Comparison of ENCODE assay signal across 8 cellular contexts in the genomic region with DNA sequence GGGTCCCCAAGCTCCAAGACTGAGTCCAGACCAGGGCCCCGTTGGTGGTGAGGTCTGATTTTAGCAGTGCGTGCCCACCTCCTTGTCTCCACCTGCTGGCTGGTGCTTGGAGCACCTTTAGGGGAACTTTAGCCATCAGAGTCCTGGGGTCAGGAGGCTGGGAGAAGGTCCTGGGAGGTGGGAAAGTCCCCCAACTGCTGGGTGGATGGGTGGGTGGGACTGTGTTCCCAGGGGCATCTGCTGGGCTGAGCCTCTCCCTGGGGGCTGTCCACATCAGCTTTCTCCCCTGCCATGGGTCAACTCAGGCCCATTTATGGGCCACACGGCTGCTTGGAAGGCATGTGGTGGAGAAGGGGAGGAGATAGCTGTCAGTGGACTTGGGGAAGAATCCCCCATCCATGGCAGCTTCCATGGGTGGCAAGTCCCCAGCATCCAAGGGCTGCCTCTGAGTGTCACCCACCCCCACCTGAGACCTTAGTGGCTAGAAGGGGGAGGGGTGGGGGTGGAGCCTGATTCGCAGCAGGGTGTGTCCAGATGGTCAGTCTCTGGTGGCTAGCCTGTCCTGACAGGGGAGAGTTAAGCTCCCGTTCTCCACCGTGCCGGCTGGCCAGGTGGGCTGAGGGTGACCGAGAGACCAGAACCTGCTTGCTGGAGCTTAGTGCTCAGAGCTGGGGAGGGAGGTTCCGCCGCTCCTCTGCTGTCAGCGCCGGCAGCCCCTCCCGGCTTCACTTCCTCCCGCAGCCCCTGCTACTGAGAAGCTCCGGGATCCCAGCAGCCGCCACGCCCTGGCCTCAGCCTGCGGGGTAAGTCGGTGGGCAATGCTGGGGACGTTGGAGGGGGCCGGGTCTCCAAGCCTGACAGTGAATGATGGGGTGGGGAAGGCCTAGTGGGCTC. TPM values are rescaled to one million over a fixed set of nuclear protein-coding genes. Genes with fewer than 3 reads are reported as not detected.
DNase-seq lines count a peak whose midpoint lies in the region; ATAC-seq and TF ChIP-seq lines count a peak whose summit lies in the region.
"Had no signal": no experiment of that assay in that cellular context is flagged by ENCODE, and none has a peak within 500 bp of the region (broad histone marks: within the 10 kb centered on the region; RNA-seq: fewer than 3 reads in every experiment).

TRPV2 (plus strand) TSS at position 541 of the 894 bp plus-strand sequence. CDS start 2,098 bp downstream, outside the sequence.

- peak; percentile 40 for ATAC-seq in GM18909 (IDR thresholded peaks at IDR 0.05; ENCODE audit: poor library complexity, unreplicated experiment)
- ATAC-seq in natural killer cell treated with Interleukin-12 subunit alpha and Interleukin-12 subunit beta and Interleukin-15 and Interleukin-18, amount 100 ng/mL, for 72 hours = peak; percentile 37 to 51

- peak within 1 kb of the TSS; percentile 7 for H3K4me3 Mint-ChIP-seq in endodermal cell
- H3K4me3 Mint-ChIP-seq in natural killer cell treated with Interleukin-12 subunit alpha and Interleukin-12 subunit beta and Interleukin-15 and Interleukin-18, amount 100 ng/mL, for 72 hours = peak within 1 kb of the TSS; percentile 99

- no peak for TF ChIP-seq CTCF in HL-60 (IDR thresholded peaks at IDR 0.05; ENCODE audit: insufficient read depth, low read length)
- TF ChIP-seq CTCF in endodermal cell (conservative IDR thresholded peaks at IDR 0.05) = peak; percentile 80

- H3K27me3 ChIP-seq in HL-60 (ENCODE audit: insufficient read depth, poor library complexity, severe bottlenecking) (no peaks in the 10 kb centered on the region), endodermal cell (ENCODE audit: control insufficient read depth, insufficient read depth, low read length, poor library complexity, severe bottlenecking) (no peaks in the 10 kb centered on the region)

- H3K9me3 ChIP-seq in endodermal cell (ENCODE audit: control insufficient read depth, low read length) = no peaks in the 10 kb centered on the region

- H3K27ac Mint-ChIP-seq in endodermal cell = no peak within 1 kb of the TSS
- H3K27ac Mint-ChIP-seq in natural killer cell treated with Interleukin-12 subunit alpha and Interleukin-12 subunit beta and Interleukin-15 and Interleukin-18, amount 100 ng/mL, for 72 hours = peak within 1 kb of the TSS; percentile 99 to 100

- peaks cover 7% of the 10 kb centered on the region for H3K4me1 ChIP-seq in endodermal cell (ENCODE audit: control insufficient read depth, insufficient read depth, low read length)

- no peaks in the 10 kb centered on the region for H3K36me3 ChIP-seq in endodermal cell (ENCODE audit: control insufficient read depth, insufficient read depth, low read length)

- no peak within 1 kb of the TSS for H3K9ac ChIP-seq in endodermal cell (ENCODE audit: extremely low read depth, low read length, poor library complexity, severe bottlenecking)

- H3K9me3 Mint-ChIP-seq in endodermal cell = no peaks in the 10 kb centered on the region
- no peaks in the 10 kb centered on the region for H3K9me3 Mint-ChIP-seq in natural killer cell treated with Interleukin-12 subunit alpha and Interleukin-12 subunit beta and Interleukin-15 and Interleukin-18, amount 100 ng/mL, for 72 hours

- H3K27ac ChIP-seq in HL-60 (replicated peaks) (peak within 1 kb of the TSS; percentile 91), endodermal cell (ENCODE audit: low read depth, low read length) (no peak within 1 kb of the TSS)
- H3K27ac ChIP-seq: epithelial cell of prostate had no signal

- H3K4me1 Mint-ChIP-seq in endodermal cell = no peaks in the 10 kb centered on the region
- peaks cover 37 to 41% of the 10 kb centered on the region in 2 donors for H3K4me1 Mint-ChIP-seq in natural killer cell treated with Interleukin-12 subunit alpha and Interleukin-12 subunit beta and Interleukin-15 and Interleukin-18, amount 100 ng/mL, for 72 hours (ENCODE audit: low read depth in 2 of 2)

- H3K36me3 Mint-ChIP-seq in endodermal cell (ENCODE audit: low read depth) = no peaks in the 10 kb centered on the region
- H3K36me3 Mint-ChIP-seq in natural killer cell treated with Interleukin-12 subunit alpha and Interleukin-12 subunit beta and Interleukin-15 and Interleukin-18, amount 100 ng/mL, for 72 hours = no peaks in the 10 kb centered on the region

- WGBS in endodermal cell (ENCODE audit: insufficient coverage in 1 of 2, insufficient read length in 1 of 2), 2 experiments = 60% methylated on average over 21 of the region's 21 CpGs; no CpG with 5 or more reads in 1 of the 2 experiments

- H3K27me3 Mint-ChIP-seq in endodermal cell (ENCODE audit: insufficient read depth) = no peaks in the 10 kb centered on the region
- no peaks in the 10 kb centered on the region for H3K27me3 Mint-ChIP-seq in natural killer cell treated with Interleukin-12 subunit alpha and Interleukin-12 subunit beta and Interleukin-15 and Interleukin-18, amount 100 ng/mL, for 72 hours

- H3K4me3 ChIP-seq in HL-60 (replicated peaks; ENCODE audit: insufficient read depth, low read length) (peak within 1 kb of the TSS; percentile 69), endodermal cell (ENCODE audit: low read length) (no peak within 1 kb of the TSS)

- DNase-seq in HL-60 (ENCODE audit: low read depth in 1 of 2, low spot score in 1 of 2) (peak in 1 of 2 experiments; percentile 29), endodermal cell (peak; percentile 92), D341Med (ENCODE audit: low spot score) (no peak), NCI-H446 treated with DMSO at 0.1 percent for 48 hours (lab: John Stamatoyannopoulos, UW) (no peak)
- peak; percentile 41 to 54 for DNase-seq in activated CD4-positive, alpha-beta T cell treated with anti-CD3 and anti-CD28 coated beads for 4 hours
- no peak for DNase-seq in natural killer cell treated with Interleukin-12 subunit alpha and Interleukin-12 subunit beta and Interleukin-15 and Interleukin-18, amount 100 ng/mL, for 72 hours (ENCODE audit: low spot score)

RNA-seq across cellular contexts. Expression of gene TRPV2, which starts in this region (rescaled TPM):
- 1 to 10 TPM in 1 of 2 donors, under 1 TPM in 1; 0.51 to 1.1 TPM for total RNA-seq in endodermal cell
- 1.4 TPM for polyA plus RNA-seq in endodermal cell (2013, experiment 1 of 2)
- 2.1 TPM for polyA plus RNA-seq in endodermal cell (2013, experiment 2 of 2)
- 100 to 1,000 TPM in 1 of 2 donors, 10 to 100 TPM in 1; 83.8 to 125 TPM for total RNA-seq in natural killer cell treated with Interleukin-12 subunit alpha and Interleukin-12 subunit beta and Interleukin-15 and Interleukin-18, amount 100 ng/mL, for 72 hours

Comparison
In these comparisons a context has a peak if more than half of its experiments do, and no peak if none do; other contexts are left out.
1. RNA of gene TRPV2 (total RNA-seq): 83.8 to 125 TPM in natural killer cell treated with Interleukin-12 subunit alpha and Interleukin-12 subunit beta and Interleukin-15 and Interleukin-18, amount 100 ng/mL, for 72 hours; 0.51 to 1.1 TPM in endodermal cell; every median in the first group is over 10 times any median in the second.
2. DNase-seq: peak in activated CD4-positive, alpha-beta T cell treated with anti-CD3 and anti-CD28 coated beads for 4 hours (2 of 2) and endodermal cell (single experiment); none in natural killer cell treated with Interleukin-12 subunit alpha and Interleukin-12 subunit beta and Interleukin-15 and Interleukin-18, amount 100 ng/mL, for 72 hours (single experiment), D341Med (single experiment) and NCI-H446 treated with DMSO at 0.1 percent for 48 hours (single experiment).